In genomic region chr12:65169311-65170244, GRCh38 we compare ENCODE assay signal across 8 cellular contexts.
DNase-seq lines count a peak whose midpoint lies in the region; ATAC-seq and TF ChIP-seq lines count a peak whose summit lies in the region.

Gene LEMD3, plus strand, starts transcription at chr12:65169583. Its CDS starts 14 bp downstream, at chr12:65169597.

- DNase-seq in GM10266 (ENCODE audit: extremely low spot score) (peak; percentile 93), NCI-H1092 treated with DMSO at 0.1 percent for 48 hours (lab: John Stamatoyannopoulos, UW) (peak; percentile 86), globus pallidus (ENCODE audit: low spot score) (peak; percentile 91), nucleus accumbens (lab: John Stamatoyannopoulos, UW) (peak; percentile 46 to 97 (median 86)), superior temporal gyrus (ENCODE audit: extremely low spot score) (peak; percentile 96)

- peak; percentile 88 for ATAC-seq in HG02623 (IDR thresholded peaks at IDR 0.05; ENCODE audit: unreplicated experiment)
- ATAC-seq in SK-N-SH treated with all-trans-retinoic acid at 6 μM for 48 hours = peak; percentile 94

- H3K27me3 Mint-ChIP-seq in activated naive CD4-positive, alpha-beta T cell treated with anti-CD3 and anti-CD28 coated beads, Interleukin-2, amount 50 U/mL, for 24 hours = no peaks in the 10 kb centered on the region

- peaks cover 13% of the 10 kb centered on the region for H3K36me3 Mint-ChIP-seq in activated naive CD4-positive, alpha-beta T cell treated with anti-CD3 and anti-CD28 coated beads, Interleukin-2, amount 50 U/mL, for 24 hours

- H3K4me1 Mint-ChIP-seq in activated naive CD4-positive, alpha-beta T cell treated with anti-CD3 and anti-CD28 coated beads, Interleukin-2, amount 50 U/mL, for 24 hours = peaks cover 5% of the 10 kb centered on the region

- H3K4me3 Mint-ChIP-seq in activated naive CD4-positive, alpha-beta T cell treated with anti-CD3 and anti-CD28 coated beads, Interleukin-2, amount 50 U/mL, for 24 hours = peak within 1 kb of the TSS; percentile 93

- peak within 1 kb of the TSS; percentile 99 for H3K27ac Mint-ChIP-seq in activated naive CD4-positive, alpha-beta T cell treated with anti-CD3 and anti-CD28 coated beads, Interleukin-2, amount 50 U/mL, for 24 hours

- no peaks in the 10 kb centered on the region for H3K9me3 Mint-ChIP-seq in activated naive CD4-positive, alpha-beta T cell treated with anti-CD3 and anti-CD28 coated beads, Interleukin-2, amount 50 U/mL, for 24 hours

- no peak for TF ChIP-seq CTCF in GM10266 (IDR thresholded peaks at IDR 0.05; ENCODE audit: control insufficient read depth, insufficient read depth, low read depth, missing control alignments)

TF ChIP-seq in SK-N-SH treated with all-trans-retinoic acid at 6 μM for 48 hours, 23 proteins besides CTCF, POLR2A, EP300 and RAD21:
- TF ChIP-seq ESRRG (CRISPR knock-in tag; IDR thresholded peaks at IDR 0.05) = no peak
- TF ChIP-seq CSDC2 (CRISPR knock-in tag; IDR thresholded peaks at IDR 0.05) = peak; percentile 80; the same call in 1 of the 2 replicates

Comparison
In these comparisons a context has a peak if more than half of its experiments do, and no peak if none do; other contexts are left out.
1. Peak in every context shown above with its lines: DNase-seq and ATAC-seq.